Comparison of ENCODE assay signal across 16 cellular contexts in genomic region chr7:104934665-104935064, GRCh38.
"Had no signal": no experiment of that assay in that cellular context is flagged by ENCODE, and none has a peak within 500 bp of the region (broad histone marks: within the 10 kb centered on the region; RNA-seq: fewer than 3 reads in every experiment).

No MANE protein-coding gene starts in this region.

- FAIRE-seq: pancreas, TTC549 had no signal

- H3K27me3 Mint-ChIP-seq: activated CD4-positive, alpha-beta memory T cell treated with anti-CD3 and anti-CD28 coated beads, Interleukin-2, amount 10 ng/mL, durations not matched to agents 7 days and 5 days; activated naive CD8-positive, alpha-beta T cell treated with anti-CD3 and anti-CD28 coated beads, Interleukin-2, amount 50 U/mL, for 24 hours; stimulated activated naive B cell treated with anti-CD40 and anti-IgM and Interleukin-4, amounts not matched to agents 10 μg/mL and 1 μg/mL and 100 μg/mL, for 72 hours had no signal

- H3K4me3 Mint-ChIP-seq: activated CD4-positive, alpha-beta memory T cell treated with anti-CD3 and anti-CD28 coated beads, Interleukin-2, amount 10 ng/mL, durations not matched to agents 7 days and 5 days; activated naive CD8-positive, alpha-beta T cell treated with anti-CD3 and anti-CD28 coated beads, Interleukin-2, amount 50 U/mL, for 24 hours; stimulated activated naive B cell treated with anti-CD40 and anti-IgM and Interleukin-4, amounts not matched to agents 10 μg/mL and 1 μg/mL and 100 μg/mL, for 72 hours had no signal

- H3K4me1 ChIP-seq: ascending aorta, pancreas, upper lobe of right lung had no signal

- H3K27me3 ChIP-seq: ascending aorta, foreskin keratinocyte, pancreas, suprapubic skin, upper lobe of right lung had no signal

- H3K9me3 ChIP-seq: ascending aorta, pancreas, suprapubic skin, upper lobe of right lung had no signal

- DNase-seq: activated CD4-positive, alpha-beta memory T cell treated with anti-CD3 and anti-CD28 coated beads, Interleukin-2, amount 10 ng/mL, durations not matched to agents 7 days and 5 days; activated gamma-delta T cell treated with Interleukin-2 at 50 U/mL for 16 hours; activated naive CD8-positive, alpha-beta T cell treated with anti-CD3 and anti-CD28 coated beads, Interleukin-2, amount 50 U/mL, for 24 hours; activated T-cell treated with anti-CD3 and anti-CD28 coated beads, Interleukin-2, amount 50 U/mL, for 48 hours; effector CD4-positive, alpha-beta T cell; foreskin keratinocyte; head of caudate nucleus; left cardiac atrium; pancreas; stimulated activated naive B cell treated with anti-CD40 and anti-IgM and Interleukin-4, amounts not matched to agents 10 μg/mL and 1 μg/mL and 100 μg/mL, for 72 hours; T-helper 2 cell; upper lobe of right lung had no signal

- H3K9me3 Mint-ChIP-seq: activated CD4-positive, alpha-beta memory T cell treated with anti-CD3 and anti-CD28 coated beads, Interleukin-2, amount 10 ng/mL, durations not matched to agents 7 days and 5 days; activated naive CD8-positive, alpha-beta T cell treated with anti-CD3 and anti-CD28 coated beads, Interleukin-2, amount 50 U/mL, for 24 hours; stimulated activated naive B cell treated with anti-CD40 and anti-IgM and Interleukin-4, amounts not matched to agents 10 μg/mL and 1 μg/mL and 100 μg/mL, for 72 hours had no signal

- H3K4me2 ChIP-seq: smooth muscle cell had no signal

- H3K36me3 ChIP-seq: ascending aorta, pancreas, suprapubic skin, upper lobe of right lung had no signal

- H3K27ac ChIP-seq: ascending aorta, foreskin keratinocyte, pancreas, suprapubic skin, upper lobe of right lung had no signal

- H3K27ac Mint-ChIP-seq: activated CD4-positive, alpha-beta memory T cell treated with anti-CD3 and anti-CD28 coated beads, Interleukin-2, amount 10 ng/mL, durations not matched to agents 7 days and 5 days had no signal

- ATAC-seq: activated naive CD8-positive, alpha-beta T cell treated with anti-CD3 and anti-CD28 coated beads, Interleukin-2, amount 50 U/mL, for 24 hours; foreskin keratinocyte; left cardiac atrium; pancreas; upper lobe of right lung had no signal

- H3K4me3 ChIP-seq: ascending aorta, pancreas, smooth muscle cell, suprapubic skin, upper lobe of right lung had no signal
